ENCODE assay signal across 19 cellular contexts in genomic region chr9:102974530-102974929, GRCh38. TPM values are rescaled to one million over a fixed set of nuclear protein-coding genes. Genes with fewer than 3 reads are reported as not detected.
A peak's percentile ranks its signal among the peaks of the same experiment; 100 is the strongest.
DNase-seq lines count a peak whose midpoint lies in the region; ATAC-seq, FAIRE-seq and TF ChIP-seq lines count a peak whose summit lies in the region.
"Had no signal": no experiment of that assay in that cellular context is flagged by ENCODE, and none has a peak within 500 bp of the region (broad histone marks: within the 10 kb centered on the region; RNA-seq: fewer than 3 reads in every experiment).

No MANE protein-coding gene starts in this region.

- no peak for TF ChIP-seq CTCF in bronchial epithelial cell (IDR thresholded peaks at IDR 0.05; ENCODE audit: insufficient read depth, low read length, severe bottlenecking)

- DNase-seq in ELR (ENCODE audit: low read depth), result peak; percentile 69
- peak; percentile 22 for DNase-seq in NCI-H69 (lab: John Stamatoyannopoulos, UW)
- DNase-seq in bronchial epithelial cell (ENCODE audit: low read depth), result peak; percentile 50
- DNase-seq in kidney tubule cell (ENCODE audit: low spot score), result peak; percentile 43
- no peak for DNase-seq in NCI-H1930 (lab: John Stamatoyannopoulos, UW)
- no peak for DNase-seq in ureter (ENCODE audit: low spot score)
- DNase-seq: ACHN, AML-193, DMS153, H7, MV-4-11, NCI-H1417, NCI-H2029 treated with DMSO at 0.1 percent for 48 hours, NCI-H82, SHP77 had no signal

- no peaks in the 10 kb centered on the region for H3K27me3 ChIP-seq in bronchial epithelial cell (ENCODE audit: control insufficient read depth, insufficient read depth, low read length)

- no peak for FAIRE-seq in bronchial epithelial cell (lab: Jason Lieb, UNC)

- no peak for ATAC-seq in HG03432 (IDR thresholded peaks at IDR 0.05; ENCODE audit: unreplicated experiment)
- ATAC-seq: Panc1, SK-N-SH treated with all-trans-retinoic acid at 6 μM for 48 hours had no signal

- no peak overlapping the region for H3K4me3 ChIP-seq in bronchial epithelial cell (ENCODE audit: low read depth, low read length)

- no peaks in the 10 kb centered on the region for H3K36me3 ChIP-seq in bronchial epithelial cell (ENCODE audit: control insufficient read depth, insufficient read depth, low read length)

RNA-seq across cellular contexts. Expression of gene CYLC2, which starts 20.6 kb away (rescaled TPM):
- total RNA-seq in bronchial epithelial cell, result not detected in 2 replicates
- total RNA-seq in ureter, result not detected
- total RNA-seq: H7, NCI-H460 had no signal

Comparison
In these comparisons a context has a peak if more than half of its experiments do, and no peak if none do; other contexts are left out.
1. DNase-seq: peak in ELR (single experiment), NCI-H69 (single experiment), bronchial epithelial cell (single experiment) and kidney tubule cell (single experiment); none in NCI-H1930 (0 of 2) and ureter (single experiment).